18 cellular contexts compared by ENCODE assay signal in genomic region chr15:100020181-100020580, GRCh38.
DNase-seq lines count a peak whose midpoint lies in the region; ATAC-seq, FAIRE-seq and TF ChIP-seq lines count a peak whose summit lies in the region.
"Had no signal": no experiment of that assay in that cellular context is flagged by ENCODE, and none has a peak within 500 bp of the region (broad histone marks: within the 10 kb centered on the region; RNA-seq: fewer than 3 reads in every experiment).

No MANE protein-coding gene starts in this region.

- H3K9me3 ChIP-seq in K562 (replicated peaks; ENCODE audit: control insufficient read depth, insufficient read depth, low read depth, low read length): no peaks in the 10 kb centered on the region
- no peaks in the 10 kb centered on the region for H3K9me3 ChIP-seq in right cardiac atrium (ENCODE audit: control insufficient read depth, low read length)
- no peaks in the 10 kb centered on the region for H3K9me3 ChIP-seq in neuronal stem cell (replicated peaks in 1 of 2; ENCODE audit: control insufficient read depth in 2 of 2, insufficient read depth in 1 of 2, low read depth in 1 of 2, low read length in 2 of 2)
- no peaks in the 10 kb centered on the region for H3K9me3 ChIP-seq in OCI-LY7 (ENCODE audit: low read length)
- H3K9me3 ChIP-seq: colonic mucosa had no signal

- H4K20me1 ChIP-seq in K562 (replicated peaks; ENCODE audit: control insufficient read depth, insufficient read depth, low read length) (no peaks in the 10 kb centered on the region; the same call in 1 of the 2 replicates), OCI-LY7 (ENCODE audit: insufficient read depth, low read length) (no peaks in the 10 kb centered on the region)

- H3K18ac ChIP-seq in neuronal stem cell (ENCODE audit: low read length): peak overlapping the region; percentile 29

- ATAC-seq in K562: peak; percentile 42
- peak; percentile 38 to 39 for ATAC-seq in right cardiac atrium
- ATAC-seq: CD8-positive, alpha-beta T cell; SK-N-SH treated with all-trans-retinoic acid at 6 μM for 48 hours had no signal

- H3K4me3 ChIP-seq in H7 (ENCODE audit: insufficient read depth, low read depth, low read length): no peak overlapping the region
- H3K4me3 ChIP-seq in K562: no peak overlapping the region
- H3K4me3 ChIP-seq in right cardiac atrium (ENCODE audit: low read length): no peak overlapping the region
- no peak overlapping the region for H3K4me3 ChIP-seq in neuronal stem cell (ENCODE audit: low read length in 2 of 2)
- no peak overlapping the region for H3K4me3 ChIP-seq in OCI-LY7 (ENCODE audit: low read depth, low read length, poor library complexity, severe bottlenecking)
- H3K4me3 ChIP-seq: colonic mucosa had no signal

- H2AFZ ChIP-seq in K562 (ENCODE audit: low read depth, low read length): no peak overlapping the region
- no peak overlapping the region for H2AFZ ChIP-seq in neuronal stem cell (ENCODE audit: low read length)
- no peak overlapping the region for H2AFZ ChIP-seq in OCI-LY7 (ENCODE audit: low read length)

- no peak overlapping the region for H2BK5ac ChIP-seq in neuronal stem cell (ENCODE audit: low read length)

- CTCF ChIA-PET in K562 (lab: Yijun Ruan, JAX; ENCODE audit: low intra/inter-chr PET ratio) (no interaction called here), OCI-LY7 (lab: Charles Lee; ENCODE audit: unreplicated experiment) (no interaction called here)

- H2BK15ac ChIP-seq in neuronal stem cell (ENCODE audit: low read length): no peak overlapping the region

- TF ChIP-seq CTCF in K562 (IDR thresholded peaks at IDR 0.05 in 2 of 3, conservative IDR thresholded peaks at IDR 0.05 in 1 of 3; ENCODE audit: insufficient read depth in 2 of 3, low read depth in 1 of 3, low read length in 3 of 3) (no peak), OCI-LY7 (conservative IDR thresholded peaks at IDR 0.05; ENCODE audit: low read length) (no peak)

- TF ChIP-seq RAD21 in K562 (CRISPR knock-in tag; conservative IDR thresholded peaks at IDR 0.05 in 1 of 2, IDR thresholded peaks at IDR 0.05 in 1 of 2): no peak

- no peak overlapping the region for H3K4ac ChIP-seq in neuronal stem cell (ENCODE audit: low read length)

- no peak overlapping the region for H2AK5ac ChIP-seq in neuronal stem cell (ENCODE audit: low read depth, low read length)

- TF ChIP-seq POLR2A in K562 (conservative IDR thresholded peaks at IDR 0.05): no peak
- no peak for TF ChIP-seq POLR2A in erythroblast (IDR thresholded peaks at IDR 0.05; ENCODE audit: low read length)

- H3K79me2 ChIP-seq in K562 (ENCODE audit: control insufficient read depth, insufficient read depth, low read length) (no peaks in the 10 kb centered on the region), OCI-LY7 (ENCODE audit: insufficient read depth, low read depth, low read length) (no peaks in the 10 kb centered on the region)

- H3K27ac ChIP-seq in K562 (ENCODE audit: extremely low read depth, low read depth, low read length) (no peak overlapping the region), right cardiac atrium (ENCODE audit: low read length) (no peak overlapping the region), neuronal stem cell (replicated peaks; ENCODE audit: low read length) (no peak overlapping the region), OCI-LY7 (ENCODE audit: low read depth, low read length, poor library complexity, severe bottlenecking) (no peak overlapping the region)
- H3K27ac ChIP-seq: colonic mucosa had no signal

- WGBS in K562 (ENCODE audit: insufficient coverage, low coverage, missing lambda C conversion rate): 7% methylated on average over 6 of the region's 6 CpGs
- WGBS in right cardiac atrium: 75% methylated on average over 6 of the region's 6 CpGs
- WGBS in neuronal stem cell (ENCODE audit: extremely low coverage in 2 of 2, insufficient read length in 2 of 2, insufficient replicate concordance in 1 of 2), 2 donors: no CpG with 5 or more reads among the region's 6 CpGs

- no peak overlapping the region for H3K14ac ChIP-seq in neuronal stem cell (ENCODE audit: low read length)

- H3K9me1 ChIP-seq in K562 (ENCODE audit: control insufficient read depth, insufficient read depth, low read length): no peaks in the 10 kb centered on the region

- H3K79me1 ChIP-seq in neuronal stem cell (ENCODE audit: low read depth, low read length): no peaks in the 10 kb centered on the region

- POLR2A ChIA-PET in K562 (lab: Yijun Ruan, JAX) (interaction anchor here (0.6 to 1.4 kb wide), 3 partner anchors 13 to 74 kb away, joined by 3 read pairs; no protein-coding TSS in a partner anchor), OCI-LY7 (lab: Charles Lee) (no interaction called here)

- H4K8ac ChIP-seq in neuronal stem cell (ENCODE audit: low read depth, low read length): no peak overlapping the region

- no peaks in the 10 kb centered on the region for H3K36me3 ChIP-seq in H7 (replicated peaks; ENCODE audit: control insufficient read depth, insufficient read depth, low read length)
- H3K36me3 ChIP-seq in K562 (ENCODE audit: control insufficient read depth, insufficient read depth, low read length): no peaks in the 10 kb centered on the region
- no peaks in the 10 kb centered on the region for H3K36me3 ChIP-seq in neuronal stem cell (replicated peaks in 1 of 2; ENCODE audit: control insufficient read depth in 2 of 2, insufficient read depth in 2 of 2, low read length in 2 of 2)
- H3K36me3 ChIP-seq in OCI-LY7 (ENCODE audit: insufficient read depth, low read length): no peaks in the 10 kb centered on the region
- H3K36me3 ChIP-seq: colonic mucosa had no signal

- intact Hi-C loops in K562 (cut with micrococcal nuclease): no loop called here
- intact Hi-C loops in right cardiac atrium (cut with DNase I): no loop called here
- intact Hi-C loops in OCI-LY7 (cut with micrococcal nuclease; ENCODE audit: unreplicated experiment): no loop called here
- intact Hi-C loops in posterior vena cava (cut with DNase I): loop anchor here in 1 of 2 donors (5.0 kb wide), 1 partner anchor 177 kb away; no protein-coding TSS in a partner anchor

- H3K4me2 ChIP-seq in K562 (ENCODE audit: insufficient read depth, low read length) (no peak overlapping the region), neuronal stem cell (ENCODE audit: insufficient read depth, low read length, poor library complexity, severe bottlenecking) (no peak overlapping the region), OCI-LY7 (ENCODE audit: low read length) (no peak overlapping the region)

- TF ChIP-seq EP300 in K562 (IDR thresholded peaks at IDR 0.05; ENCODE audit: low read length): no peak

- no peak overlapping the region for H4K91ac ChIP-seq in neuronal stem cell (ENCODE audit: low read depth, low read length, poor library complexity)

- FAIRE-seq in K562 (lab: Jason Lieb, UNC): no peak
- FAIRE-seq: kidney had no signal

- H3K23ac ChIP-seq in neuronal stem cell (ENCODE audit: low read depth, low read length, poor library complexity): no peak overlapping the region

- no peak overlapping the region for H2BK12ac ChIP-seq in neuronal stem cell (ENCODE audit: low read length)

- no TSS peak for BruUV-seq in K562 (replicated peaks; lab: Mats Ljungman, UMichigan)
- no TSS peak for BruUV-seq in OCI-LY7 (replicated peaks; lab: Mats Ljungman, UMichigan)

- H2BK120ac ChIP-seq in neuronal stem cell (ENCODE audit: low read depth, low read length): no peak overlapping the region

- DNase-seq in H7 (peak; percentile 71), K562 (ENCODE audit: extremely low read depth in 1 of 4, low spot score in 3 of 4) (no peak), right cardiac atrium (no peak), neuronal stem cell (ENCODE audit: low spot score) (no peak), OCI-LY7 (ENCODE audit: low spot score) (no peak), erythroblast (lab: John Stamatoyannopoulos, UW) (no peak), posterior vena cava (ENCODE audit: low spot score) (no peak), KG1 (lab: John Stamatoyannopoulos, UW) (no peak)
- DNase-seq: activated CD4-positive, alpha-beta T cell treated with anti-CD3 and anti-CD28 coated beads for 48 hours; activated naive CD4-positive, alpha-beta T cell; CD8-positive, alpha-beta T cell; colonic mucosa; kidney; NCI-H2029 treated with DMSO at 0.1 percent for 48 hours; NCI-H510A; OCI-M1; stimulated activated CD4-positive, alpha-beta T cell treated with anti-CD3 and anti-CD28 coated beads, Interleukin-4, amount 100 ng/mL, for 1 hour had no signal

- H3K27me3 ChIP-seq in H7 (ENCODE audit: control insufficient read depth, insufficient read depth, low read length) (no peaks in the 10 kb centered on the region), K562 (ENCODE audit: control insufficient read depth in 2 of 2, insufficient read depth in 2 of 2, low read length in 2 of 2) (no peaks in the 10 kb centered on the region; a peak in 1 of 5 replicates), right cardiac atrium (ENCODE audit: control insufficient read depth, insufficient read depth) (no peaks in the 10 kb centered on the region), neuronal stem cell (ENCODE audit: control insufficient read depth in 3 of 3, insufficient read depth in 3 of 3, low read depth in 1 of 3, low read length in 3 of 3) (no peaks in the 10 kb centered on the region)
- H3K27me3 ChIP-seq: colonic mucosa had no signal

- H3K9ac ChIP-seq in K562 (ENCODE audit: insufficient read depth in 1 of 2, low read depth in 2 of 2, low read length in 2 of 2) (no peak overlapping the region), neuronal stem cell (ENCODE audit: low read depth, low read length, poor library complexity) (peak overlapping the region; percentile 7)

- H3K4me1 ChIP-seq in K562 (replicated peaks in 1 of 2; ENCODE audit: control insufficient read depth in 2 of 2, insufficient read depth in 2 of 2, low read length in 2 of 2): no peaks in the 10 kb centered on the region
- no peaks in the 10 kb centered on the region for H3K4me1 ChIP-seq in right cardiac atrium (ENCODE audit: control insufficient read depth, insufficient read depth, low read length)
- peaks cover 0 to 1% of the 10 kb centered on the region in 2 donors for H3K4me1 ChIP-seq in neuronal stem cell (ENCODE audit: control insufficient read depth in 2 of 2, insufficient read depth in 1 of 2, low read depth in 1 of 2, low read length in 2 of 2)
- no peaks in the 10 kb centered on the region for H3K4me1 ChIP-seq in OCI-LY7 (ENCODE audit: insufficient read depth, low read length, poor library complexity, severe bottlenecking)
- H3K4me1 ChIP-seq: colonic mucosa had no signal

- H3K9me2 ChIP-seq in OCI-LY7 (ENCODE audit: insufficient read depth, low read length): no peaks in the 10 kb centered on the region

- in situ Hi-C loops in K562 (cut with MboI): no loop called here

TF ChIP-seq in K562, 482 proteins besides CTCF, POLR2A, EP300 and RAD21 (continues in another document):
- no peak for TF ChIP-seq MCM5 (IDR thresholded peaks at IDR 0.05; ENCODE audit: low read depth)
